ENCODE assay signal across 8 cellular contexts in the genomic region with DNA sequence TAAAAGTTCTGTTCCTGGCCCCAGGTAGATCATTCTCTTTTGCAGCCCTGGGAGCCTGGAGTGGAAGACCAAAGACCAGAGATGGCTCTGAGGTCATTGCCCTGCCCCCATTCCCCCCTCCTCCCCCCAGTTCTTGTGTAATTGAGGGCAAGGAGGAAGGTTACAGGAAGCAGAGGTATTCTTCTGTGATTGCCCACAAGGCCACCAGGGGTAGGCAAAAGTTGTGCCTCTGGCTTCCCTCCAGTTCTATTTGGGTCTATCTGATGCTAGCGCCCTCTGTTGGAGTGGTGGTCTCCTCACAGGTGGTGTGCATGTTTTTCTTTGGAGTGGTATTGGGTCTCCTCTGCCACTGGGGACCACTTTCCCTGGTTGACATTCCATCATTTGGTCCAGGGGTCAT.
A peak's percentile ranks its signal among the peaks of the same experiment; 100 is the strongest.
DNase-seq lines count a peak whose midpoint lies in the region; ATAC-seq and TF ChIP-seq lines count a peak whose summit lies in the region.

No MANE protein-coding gene starts in this region.

- ATAC-seq in stimulated activated effector memory CD8-positive, alpha-beta T cell treated with anti-CD3 and anti-CD28 coated beads, Interleukin-12 subunit alpha, Interleukin-12 subunit beta, amount 100 ng/mL, for 72 hours: peak; percentile 70

- H3K36me3 Mint-ChIP-seq in stimulated activated effector memory CD8-positive, alpha-beta T cell treated with anti-CD3 and anti-CD28 coated beads, Interleukin-12 subunit alpha, Interleukin-12 subunit beta, amount 100 ng/mL, for 72 hours: no peaks in the 10 kb centered on the region

- no peaks in the 10 kb centered on the region for H3K4me1 Mint-ChIP-seq in stimulated activated effector memory CD8-positive, alpha-beta T cell treated with anti-CD3 and anti-CD28 coated beads, Interleukin-12 subunit alpha, Interleukin-12 subunit beta, amount 100 ng/mL, for 72 hours

- no peak overlapping the region for H3K4me3 Mint-ChIP-seq in stimulated activated effector memory CD8-positive, alpha-beta T cell treated with anti-CD3 and anti-CD28 coated beads, Interleukin-12 subunit alpha, Interleukin-12 subunit beta, amount 100 ng/mL, for 72 hours

- no peaks in the 10 kb centered on the region for H3K9me3 Mint-ChIP-seq in stimulated activated effector memory CD8-positive, alpha-beta T cell treated with anti-CD3 and anti-CD28 coated beads, Interleukin-12 subunit alpha, Interleukin-12 subunit beta, amount 100 ng/mL, for 72 hours

- TF ChIP-seq POLR2A in erythroblast (IDR thresholded peaks at IDR 0.05; ENCODE audit: low read length): no peak

- DNase-seq in SKM-1 treated with dmso at 0.1 percent for 144 hours (lab: John Stamatoyannopoulos, UW; ENCODE audit: unreplicated experiment): peak; percentile 39
- no peak for DNase-seq in SKM-1 (lab: John Stamatoyannopoulos, UW; ENCODE audit: unreplicated experiment)
- peak; percentile 0 for DNase-seq in T-helper 22 cell (ENCODE audit: low read depth)
- peak; percentile 61 to 63 for DNase-seq in erythroblast (lab: John Stamatoyannopoulos, UW)
- no peak for DNase-seq in stimulated activated effector memory CD8-positive, alpha-beta T cell treated with anti-CD3 and anti-CD28 coated beads, Interleukin-12 subunit alpha, Interleukin-12 subunit beta, amount 100 ng/mL, for 72 hours (ENCODE audit: low spot score in 2 of 2)
- no peak for DNase-seq in OCI-M2 (lab: John Stamatoyannopoulos, UW; ENCODE audit: unreplicated experiment)
- DNase-seq in inferior parietal cortex (ENCODE audit: extremely low spot score): no peak
- no peak for DNase-seq in cortex of kidney (lab: John Stamatoyannopoulos, UW)

- no peak overlapping the region for H3K27ac Mint-ChIP-seq in stimulated activated effector memory CD8-positive, alpha-beta T cell treated with anti-CD3 and anti-CD28 coated beads, Interleukin-12 subunit alpha, Interleukin-12 subunit beta, amount 100 ng/mL, for 72 hours

Comparison
In these comparisons a context has a peak if more than half of its experiments do, and no peak if none do; other contexts are left out.
1. DNase-seq: peak in SKM-1 treated with dmso at 0.1 percent for 144 hours (single experiment), T-helper 22 cell (single experiment) and erythroblast (2 of 2); none in SKM-1 (single experiment), stimulated activated effector memory CD8-positive, alpha-beta T cell treated with anti-CD3 and anti-CD28 coated beads, Interleukin-12 subunit alpha, Interleukin-12 subunit beta, amount 100 ng/mL, for 72 hours (0 of 2), OCI-M2 (single experiment), inferior parietal cortex (single experiment) and cortex of kidney (single experiment).